Comparison of ENCODE assay signal across 27 cellular contexts in genomic region chr13:93307651-93308050, GRCh38.
"Had no signal": no experiment of that assay in that cellular context is flagged by ENCODE, and none has a peak within 500 bp of the region (broad histone marks: within the 10 kb centered on the region; RNA-seq: fewer than 3 reads in every experiment).

No MANE protein-coding gene starts in this region.

- H3K4me3 ChIP-seq: body of pancreas, breast epithelium, cardiac muscle cell, colonic mucosa, esophagus squamous epithelium, gastrocnemius medialis, heart left ventricle had no signal

- DNase-seq: activated B cell treated with CpG ODN at 0.5 μM for 24 hours; activated CD4-positive, alpha-beta T cell treated with anti-CD3 and anti-CD28 coated beads for 48 hours; activated CD4-positive, alpha-beta T cell treated with anti-CD3 and anti-CD28 coated beads, Interleukin-2, amount 50 U/mL, for 1 hour; activated CD4-positive, alpha-beta T cell treated with anti-CD3 and anti-CD28 coated beads, Interleukin-2, amount 50 U/mL, for 48 hours; activated CD8-positive, alpha-beta memory T cell treated with anti-CD3 and anti-CD28 coated beads for 24 hours; activated CD8-positive, alpha-beta T cell treated with anti-CD3 and anti-CD28 coated beads for 36 hours; activated effector memory CD4-positive, alpha-beta T cell treated with Interleukin-2 at 50 U/mL for 16 hours; activated gamma-delta T cell treated with Interleukin-2 at 50 U/mL for 16 hours; activated naive CD4-positive, alpha-beta T cell treated with anti-CD3 and anti-CD28 coated beads, Interleukin-2, amount 50 U/mL, for 16 hours; activated naive CD4-positive, alpha-beta T cell treated with Interleukin-2 at 50 U/mL for 16 hours; activated T-cell treated with anti-CD3 and anti-CD28 coated beads, Interleukin-2, amount 50 U/mL, for 4 hours; amygdala; aorta; body of pancreas; central memory CD4-positive, alpha-beta T cell; cerebellar nuclear complex; colonic mucosa; effector CD8-positive, alpha-beta T cell; esophagus squamous epithelium; gastrocnemius medialis; glutamatergic neuron; heart left ventricle; T-helper 2 cell; WERI-Rb-1 had no signal

- H3K27ac ChIP-seq: body of pancreas, breast epithelium, cardiac muscle cell, colonic mucosa, epithelial cell of prostate, esophagus squamous epithelium, gastrocnemius medialis, heart left ventricle had no signal
